Comparison of ENCODE assay signal across 1 cellular context in the genomic region with DNA sequence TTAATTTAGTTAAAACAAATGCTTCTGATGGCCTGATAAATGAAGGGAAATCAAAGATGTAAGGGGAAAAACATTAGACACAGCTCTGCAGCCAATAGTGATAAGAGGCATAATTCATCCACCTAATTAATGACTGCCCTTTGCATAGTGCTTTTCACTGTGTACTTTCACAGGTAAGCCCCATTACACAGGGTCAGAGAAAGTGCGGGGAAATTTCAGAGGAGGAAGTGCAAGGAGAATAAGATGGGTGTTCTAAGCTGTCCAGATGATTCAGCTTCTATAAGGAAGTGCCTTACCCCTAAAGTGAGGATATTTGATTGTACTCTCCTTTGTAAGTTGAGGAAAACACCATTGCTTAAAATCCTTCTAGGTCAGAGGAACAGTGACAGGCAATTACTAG.
TF ChIP-seq lines count a peak whose summit lies in the region.

No MANE protein-coding gene starts in this region.

TF ChIP-seq in liver, 16 proteins besides CTCF, POLR2A, EP300 and RAD21 (continued from another document):
- TF ChIP-seq GABPA (IDR thresholded peaks at IDR 0.05 in 1 of 2, conservative IDR thresholded peaks at IDR 0.05 in 1 of 2): no peak
- TF ChIP-seq, protein P1, sequence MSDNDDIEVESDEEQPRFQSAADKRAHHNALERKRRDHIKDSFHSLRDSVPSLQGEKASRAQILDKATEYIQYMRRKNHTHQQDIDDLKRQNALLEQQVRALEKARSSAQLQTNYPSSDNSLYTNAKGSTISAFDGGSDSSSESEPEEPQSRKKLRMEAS (IDR thresholded peaks at IDR 0.05): no peak
- TF ChIP-seq, protein P2, sequence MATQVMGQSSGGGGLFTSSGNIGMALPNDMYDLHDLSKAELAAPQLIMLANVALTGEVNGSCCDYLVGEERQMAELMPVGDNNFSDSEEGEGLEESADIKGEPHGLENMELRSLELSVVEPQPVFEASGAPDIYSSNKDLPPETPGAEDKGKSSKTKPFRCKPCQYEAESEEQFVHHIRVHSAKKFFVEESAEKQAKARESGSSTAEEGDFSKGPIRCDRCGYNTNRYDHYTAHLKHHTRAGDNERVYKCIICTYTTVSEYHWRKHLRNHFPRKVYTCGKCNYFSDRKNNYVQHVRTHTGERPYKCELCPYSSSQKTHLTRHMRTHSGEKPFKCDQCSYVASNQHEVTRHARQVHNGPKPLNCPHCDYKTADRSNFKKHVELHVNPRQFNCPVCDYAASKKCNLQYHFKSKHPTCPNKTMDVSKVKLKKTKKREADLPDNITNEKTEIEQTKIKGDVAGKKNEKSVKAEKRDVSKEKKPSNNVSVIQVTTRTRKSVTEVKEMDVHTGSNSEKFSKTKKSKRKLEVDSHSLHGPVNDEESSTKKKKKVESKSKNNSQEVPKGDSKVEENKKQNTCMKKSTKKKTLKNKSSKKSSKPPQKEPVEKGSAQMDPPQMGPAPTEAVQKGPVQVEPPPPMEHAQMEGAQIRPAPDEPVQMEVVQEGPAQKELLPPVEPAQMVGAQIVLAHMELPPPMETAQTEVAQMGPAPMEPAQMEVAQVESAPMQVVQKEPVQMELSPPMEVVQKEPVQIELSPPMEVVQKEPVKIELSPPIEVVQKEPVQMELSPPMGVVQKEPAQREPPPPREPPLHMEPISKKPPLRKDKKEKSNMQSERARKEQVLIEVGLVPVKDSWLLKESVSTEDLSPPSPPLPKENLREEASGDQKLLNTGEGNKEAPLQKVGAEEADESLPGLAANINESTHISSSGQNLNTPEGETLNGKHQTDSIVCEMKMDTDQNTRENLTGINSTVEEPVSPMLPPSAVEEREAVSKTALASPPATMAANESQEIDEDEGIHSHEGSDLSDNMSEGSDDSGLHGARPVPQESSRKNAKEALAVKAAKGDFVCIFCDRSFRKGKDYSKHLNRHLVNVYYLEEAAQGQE (IDR thresholded peaks at IDR 0.05): no peak
- no peak for TF ChIP-seq FOXA1 (IDR thresholded peaks at IDR 0.05)
- no peak for TF ChIP-seq JUND (IDR thresholded peaks at IDR 0.05)
- TF ChIP-seq HNF4G (IDR thresholded peaks at IDR 0.05): no peak
